ENCODE assay signal across 26 cellular contexts in the genomic region with DNA sequence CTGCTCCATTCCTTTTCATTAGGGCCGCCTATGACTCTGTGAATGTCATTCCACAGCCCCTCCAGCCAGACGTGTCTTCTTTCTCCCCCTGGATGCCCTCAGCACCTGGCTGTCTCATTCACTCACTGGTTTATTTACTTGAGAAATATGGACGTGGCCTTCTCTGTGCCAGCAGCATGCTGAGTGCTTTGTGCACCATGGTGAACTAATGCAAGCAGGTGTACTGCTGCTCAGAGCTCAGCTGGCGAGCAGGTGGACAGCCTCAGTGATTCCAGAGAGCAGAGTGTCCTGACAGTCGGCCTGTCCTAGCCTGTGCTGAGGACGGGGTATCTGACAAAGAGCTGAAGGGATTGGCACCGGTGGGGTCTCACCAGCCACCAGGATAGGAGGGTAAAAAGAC.
DNase-seq lines count a peak whose midpoint lies in the region; FAIRE-seq and TF ChIP-seq lines count a peak whose summit lies in the region.
"Had no signal": no experiment of that assay in that cellular context is flagged by ENCODE, and none has a peak within 500 bp of the region (broad histone marks: within the 10 kb centered on the region; RNA-seq: fewer than 3 reads in every experiment).

No MANE protein-coding gene starts in this region.

- no peak overlapping the region for H4K8ac ChIP-seq in H1 (ENCODE audit: extremely low read depth, insufficient read depth, low read length)

- H3K4ac ChIP-seq in H1 (replicated peaks; ENCODE audit: insufficient read length, low read depth, low read length) = no peak overlapping the region

- H3K9me3 ChIP-seq in H1 (ENCODE audit: insufficient read depth in 2 of 2, low read depth in 1 of 2, low read length in 1 of 2) (no peaks in the 10 kb centered on the region), sigmoid colon (no peaks in the 10 kb centered on the region), spleen (no peaks in the 10 kb centered on the region)
- H3K9me3 ChIP-seq: HAP-1, psoas muscle, transverse colon had no signal

- peak overlapping the region; percentile 31; the same call in 1 of the 2 replicates for H2BK5ac ChIP-seq in H1 (ENCODE audit: low read depth, low read length)

- intact Hi-C loops in sigmoid colon (cut with DNase I) = no loop called here
- intact Hi-C loops in spleen (cut with DNase I; ENCODE audit: low total_unique reads) = no loop called here

- POLR2A ChIA-PET in H1 (lab: Charles Lee; ENCODE audit: partially characterized antibody) = interaction anchor here (1.6 kb wide), 1 partner anchor 97 kb away, joined by 4 read pairs; a partner anchor contains a TSS

- no peak overlapping the region for H2BK120ac ChIP-seq in H1 (replicated peaks; ENCODE audit: low read depth, low read length)

- no peak overlapping the region for H3K23ac ChIP-seq in H1 (ENCODE audit: insufficient read length)

- no peak overlapping the region for H3K9ac ChIP-seq in H1 (replicated peaks in 1 of 4; ENCODE audit: extremely low read depth in 1 of 4, low read depth in 3 of 4, low read length in 3 of 4)
- H3K9ac ChIP-seq: KMS-11 had no signal

- in situ Hi-C loops in G401 (cut with HindIII; ENCODE audit: low sequenced_read_pairs) = no loop called here

- no peak for TF ChIP-seq POLR2A in H1 (IDR thresholded peaks at IDR 0.05; ENCODE audit: control extremely low read depth in 1 of 2, low read depth in 2 of 2, low read length in 2 of 2)
- no peak for TF ChIP-seq POLR2A in sigmoid colon (IDR thresholded peaks at IDR 0.05)
- no peak for TF ChIP-seq POLR2A in spleen (IDR thresholded peaks at IDR 0.05)

- no peak for FAIRE-seq in H1 (lab: Jason Lieb, UNC)
- FAIRE-seq: RCC 7860, small intestine had no signal

- no peak overlapping the region for H4K91ac ChIP-seq in H1 (replicated peaks; ENCODE audit: insufficient read length, low read length)

- no peak overlapping the region for H4K5ac ChIP-seq in H1 (ENCODE audit: insufficient read length, low read depth, low read length)

- H3K23me2 ChIP-seq in H1 (ENCODE audit: low read depth, low read length) = no peaks in the 10 kb centered on the region; the same call in 1 of the 2 replicates

- H3K4me2 ChIP-seq in H1 (ENCODE audit: insufficient read depth in 1 of 2, low read depth in 2 of 2, low read length in 2 of 2) = no peak overlapping the region
- H3K4me2 ChIP-seq: hepatocyte, KMS-11 had no signal

- H3K27ac ChIP-seq in H1 (ENCODE audit: low read depth, low read length) (no peak overlapping the region), sigmoid colon (no peak overlapping the region), spleen (no peak overlapping the region)
- H3K27ac ChIP-seq: hepatocyte, KMS-11, psoas muscle, SK-N-MC, transverse colon had no signal

- no peak overlapping the region for H3K14ac ChIP-seq in H1 (ENCODE audit: insufficient read length)

- H2BK12ac ChIP-seq in H1 (ENCODE audit: low read depth, low read length) = 0 out of 2 replicates have a peak overlapping the region, but pooled peaks have one; percentile 51

- H2AFZ ChIP-seq in H1 (ENCODE audit: low read length) = no peak overlapping the region
- H2AFZ ChIP-seq: hepatocyte had no signal

- CTCF ChIA-PET in H1 (lab: Charles Lee; ENCODE audit: partially characterized antibody) = interaction anchor here (0.9 to 3.1 kb wide), 6 partner anchors 11 to 343 kb away, joined by 3 to 26 read pairs (median 9); no protein-coding TSS in a partner anchor

- H2BK15ac ChIP-seq in H1 (ENCODE audit: low read length) = no peak overlapping the region

- no peaks in the 10 kb centered on the region for H3K79me1 ChIP-seq in H1 (ENCODE audit: low read depth, low read length)

- H3K56ac ChIP-seq in H1 (replicated peaks; ENCODE audit: insufficient read length, low read depth, low read length) = no peak overlapping the region

- TF ChIP-seq RAD21 in H1 (IDR thresholded peaks at IDR 0.05 in 1 of 2, conservative IDR thresholded peaks at IDR 0.05 in 1 of 2; ENCODE audit: low read depth in 2 of 2, low read length in 2 of 2) = no peak

- H3K79me2 ChIP-seq in H1 (ENCODE audit: control insufficient read depth in 1 of 2, insufficient read depth in 2 of 2, low read length in 2 of 2) = no peaks in the 10 kb centered on the region
- H3K79me2 ChIP-seq: hepatocyte had no signal

- H3K36me3 ChIP-seq in H1 (ENCODE audit: control insufficient read depth in 2 of 4, insufficient read depth in 4 of 4, low read length in 3 of 4) (no peaks in the 10 kb centered on the region), sigmoid colon (peaks cover 0 to 9% (median 0%) of the 10 kb centered on the region in 4 donors), spleen (no peaks in the 10 kb centered on the region)
- H3K36me3 ChIP-seq: HAP-1, transverse colon had no signal

- no peaks in the 10 kb centered on the region for H4K20me1 ChIP-seq in H1 (replicated peaks in 1 of 2; ENCODE audit: control insufficient read depth in 1 of 2, insufficient read depth in 2 of 2, low read length in 2 of 2)

- peak; percentile 70 for DNase-seq in COR-L47 (lab: John Stamatoyannopoulos, UW)
- peak; percentile 75 for DNase-seq in G401 (ENCODE audit: low spot score)
- peak; percentile 76 for DNase-seq in NCI-H69 (lab: John Stamatoyannopoulos, UW)
- DNase-seq in H1 (ENCODE audit: low read depth in 1 of 2, low spot score in 2 of 2) = no peak
- no peak for DNase-seq in A172 (ENCODE audit: low spot score)
- DNase-seq in sigmoid colon = no peak
- no peak for DNase-seq in spleen
- DNase-seq in effector CD8-positive, alpha-beta T cell (lab: John Stamatoyannopoulos, UW) = no peak
- DNase-seq: activated CD4-positive, alpha-beta T cell treated with anti-CD3 and anti-CD28 coated beads, Interleukin-2, amount 10 ng/mL, durations not matched to agents 24 days and 14 days; activated naive CD4-positive, alpha-beta T cell treated with anti-CD3 and anti-CD28 coated beads, Interleukin-2, amount 50 U/mL, for 16 hours; aorta; CD4-positive, alpha-beta memory T cell; DMS79; effector memory CD4-positive, alpha-beta T cell; foreskin melanocyte; NCI-H2227 treated with DMSO at 0.1 percent for 48 hours; psoas muscle; small intestine; stimulated activated CD4-positive, alpha-beta T cell treated with anti-CD3 and anti-CD28 coated beads, Interleukin-4, amount 100 ng/mL, for 1 hour; stimulated activated naive CD4-positive, alpha-beta T cell treated with Interleukin-2 at 50 U/mL for 16 hours; transverse colon had no signal

- no peak overlapping the region for H2BK20ac ChIP-seq in H1 (ENCODE audit: low read length)

- H3K4me3 ChIP-seq in H1 (ENCODE audit: extremely low read depth in 1 of 4, insufficient read depth in 2 of 4, low read depth in 3 of 4, low read length in 4 of 4) (no peak overlapping the region), sigmoid colon (no peak overlapping the region), spleen (no peak overlapping the region)
- H3K4me3 ChIP-seq: HAP-1, hepatocyte, psoas muscle, SK-N-MC, transverse colon had no signal

- H3K4me1 ChIP-seq in H1 (replicated peaks in 1 of 4; ENCODE audit: control insufficient read depth in 3 of 4, insufficient read depth in 4 of 4, low read length in 3 of 4) = peaks cover 0 to 16% (median 7%) of the 10 kb centered on the region in 4 experiments; a peak in 5 of 7 replicates
- peaks cover 0 to 16% (median 3%) of the 10 kb centered on the region in 4 donors for H3K4me1 ChIP-seq in sigmoid colon
- H3K4me1 ChIP-seq in spleen = peaks cover 0 to 5% (median 0%) of the 10 kb centered on the region in 6 donors
- H3K4me1 ChIP-seq: psoas muscle, transverse colon had no signal

- no peak for TF ChIP-seq CTCF in H1 (IDR thresholded peaks at IDR 0.05; ENCODE audit: control extremely low read depth in 1 of 3, insufficient read depth in 1 of 3, low read depth in 1 of 3, low read length in 3 of 3)
- TF ChIP-seq CTCF in sigmoid colon (IDR thresholded peaks at IDR 0.05) = no peak
- no peak for TF ChIP-seq CTCF in spleen (IDR thresholded peaks at IDR 0.05 in 8 of 11, conservative IDR thresholded peaks at IDR 0.05 in 3 of 11)

- TF ChIP-seq EP300 in H1 (IDR thresholded peaks at IDR 0.05; ENCODE audit: borderline replicate concordance in 1 of 2, low read depth in 2 of 2, low read length in 2 of 2) = no peak
- no peak for TF ChIP-seq EP300 in sigmoid colon (IDR thresholded peaks at IDR 0.05)

- H3K27me3 ChIP-seq in H1 (replicated peaks in 1 of 4; ENCODE audit: control insufficient read depth in 3 of 4, extremely low read depth in 1 of 4, insufficient read depth in 3 of 4, low read length in 3 of 4) = no peaks in the 10 kb centered on the region
- H3K27me3 ChIP-seq in sigmoid colon = no peaks in the 10 kb centered on the region
- no peaks in the 10 kb centered on the region for H3K27me3 ChIP-seq in spleen (replicated peaks in 1 of 7)
- H3K27me3 ChIP-seq: hepatocyte, transverse colon had no signal

- 90% methylated on average over 7 of the region's 7 CpGs; no CpG with 5 or more reads in 1 of the 2 experiments for WGBS in H1 (ENCODE audit: extremely low coverage in 1 of 2, insufficient coverage in 1 of 2, insufficient read length in 1 of 2, insufficient replicate concordance in 2 of 2, low coverage in 1 of 2, low lambda C conversion rate in 2 of 2, missing lambda C conversion rate in 1 of 2), 2 experiments
- WGBS in sigmoid colon, 2 donors = 73 to 82% methylated on average over 7 of the region's 7 CpGs
- WGBS in spleen, 5 donors = 80 to 98% (median 88%) methylated on average over 7 of the region's 7 CpGs

- H3K18ac ChIP-seq in H1 (ENCODE audit: extremely low read depth, low read length) = no peak overlapping the region; the same call in 1 of the 2 replicates

- H2AK5ac ChIP-seq in H1 (ENCODE audit: low read depth, low read length) = no peak overlapping the region

TF ChIP-seq in H1, 55 proteins besides CTCF, POLR2A, EP300 and RAD21:
- no peak for TF ChIP-seq TBP (IDR thresholded peaks at IDR 0.05; ENCODE audit: low read depth, low read length)
- no peak for TF ChIP-seq CHD1 (IDR thresholded peaks at IDR 0.05; ENCODE audit: low read depth, low read length)

Comparison
In these comparisons a context has a peak if more than half of its experiments do, and no peak if none do; other contexts are left out.
1. DNase-seq: peak in COR-L47 (single experiment), G401 (single experiment) and NCI-H69 (single experiment); none in H1 (0 of 2), A172 (single experiment), sigmoid colon (single experiment), spleen (single experiment) and effector CD8-positive, alpha-beta T cell (single experiment).